ENCODE assay signal across 8 cellular contexts in the genomic region with DNA sequence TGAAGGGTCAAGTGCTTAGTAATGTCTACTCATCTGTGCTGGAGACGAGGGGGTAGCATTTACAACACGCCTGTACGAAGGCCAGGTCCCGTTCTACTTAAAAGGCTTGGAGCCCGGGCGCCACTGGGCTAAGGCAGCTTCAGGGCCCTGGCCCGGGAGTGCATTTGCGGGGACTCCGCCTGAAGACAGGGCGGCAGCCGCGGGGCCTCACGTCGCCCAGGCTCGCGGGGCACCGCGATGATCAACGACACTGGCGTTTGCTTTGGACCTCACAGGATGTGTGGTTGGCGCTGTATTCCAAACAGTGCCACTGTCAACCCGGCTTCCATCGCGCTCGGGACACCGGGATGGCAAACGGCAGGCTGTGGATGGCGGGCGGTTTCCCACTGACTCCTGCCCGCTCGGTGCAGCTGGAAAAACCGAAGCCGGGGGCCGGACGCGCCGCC. TPM values are rescaled to one million over a fixed set of nuclear protein-coding genes. Genes with fewer than 3 reads are reported as not detected.
DNase-seq lines count a peak whose midpoint lies in the region; ATAC-seq and TF ChIP-seq lines count a peak whose summit lies in the region.

No MANE protein-coding gene starts in this region.

- H2BK12ac ChIP-seq in neuronal stem cell (ENCODE audit: low read length), result no peak overlapping the region

- H3K27me3 ChIP-seq in ACC112 (ENCODE audit: insufficient read depth, low read length), result no peaks in the 10 kb centered on the region
- H3K27me3 ChIP-seq in Peyer's patch, result no peaks in the 10 kb centered on the region
- H3K27me3 ChIP-seq in neuronal stem cell (ENCODE audit: control insufficient read depth in 3 of 3, insufficient read depth in 3 of 3, low read depth in 1 of 3, low read length in 3 of 3), result peaks cover 0 to 2% (median 0%) of the 10 kb centered on the region in 3 experiments

- H3K9me3 ChIP-seq in Peyer's patch (no peaks in the 10 kb centered on the region), neuronal stem cell (replicated peaks in 1 of 2; ENCODE audit: control insufficient read depth in 2 of 2, insufficient read depth in 1 of 2, low read depth in 1 of 2, low read length in 2 of 2) (no peaks in the 10 kb centered on the region)

- H3K4me3 ChIP-seq in ACC112 (ENCODE audit: low read depth, low read length) (peak overlapping the region; percentile 80), Peyer's patch (peak overlapping the region; percentile 70 to 89 (median 80)), fibroblast of villous mesenchyme (ENCODE audit: low read depth, low read length) (peak overlapping the region; percentile 77), neuronal stem cell (ENCODE audit: low read length in 2 of 2) (peak overlapping the region; percentile 67 to 97)

- no peaks in the 10 kb centered on the region for H3K36me3 ChIP-seq in ACC112 (ENCODE audit: insufficient read depth, low read length)
- H3K36me3 ChIP-seq in Peyer's patch, result no peaks in the 10 kb centered on the region
- H3K36me3 ChIP-seq in neuronal stem cell (replicated peaks in 1 of 2; ENCODE audit: control insufficient read depth in 2 of 2, insufficient read depth in 2 of 2, low read length in 2 of 2), result peaks cover 2 to 22% of the 10 kb centered on the region in 2 donors

- peaks cover 31% of the 10 kb centered on the region for H3K79me2 ChIP-seq in ACC112 (ENCODE audit: control insufficient read depth, insufficient read depth, low read length, unreplicated experiment)

- peaks cover 15% of the 10 kb centered on the region for H3K4me1 ChIP-seq in ACC112 (ENCODE audit: control insufficient read depth, insufficient read depth, low read length, unreplicated experiment)
- H3K4me1 ChIP-seq in Peyer's patch, result peaks cover 0 to 33% (median 13%) of the 10 kb centered on the region in 4 donors
- peaks cover 15 to 23% of the 10 kb centered on the region in 2 donors for H3K4me1 ChIP-seq in neuronal stem cell (ENCODE audit: control insufficient read depth in 2 of 2, insufficient read depth in 1 of 2, low read depth in 1 of 2, low read length in 2 of 2)

- H3K23ac ChIP-seq in neuronal stem cell (ENCODE audit: low read depth, low read length, poor library complexity), result peak overlapping the region; percentile 90

- peak; percentile 6 for ATAC-seq in GM18508 (IDR thresholded peaks at IDR 0.05; ENCODE audit: insufficient read depth, unreplicated experiment)
- peak; percentile 10 for ATAC-seq in HG03457 (IDR thresholded peaks at IDR 0.05; ENCODE audit: unreplicated experiment)

- H2BK5ac ChIP-seq in neuronal stem cell (ENCODE audit: low read length), result peak overlapping the region; percentile 83

- WGBS in neuronal stem cell (ENCODE audit: extremely low coverage in 2 of 2, insufficient read length in 2 of 2, insufficient replicate concordance in 1 of 2), 2 donors, result no CpG with 5 or more reads among the region's 37 CpGs

- TF ChIP-seq POLR2A in Peyer's patch (IDR thresholded peaks at IDR 0.05), result no peak

- peak overlapping the region; percentile 46 for H2BK15ac ChIP-seq in neuronal stem cell (ENCODE audit: low read length)

- H3K27ac ChIP-seq in ACC112 (ENCODE audit: low read depth, low read length) (peak overlapping the region; percentile 90), Peyer's patch (peak overlapping the region; percentile 90 to 100 (median 98)), neuronal stem cell (replicated peaks; ENCODE audit: low read length) (peak overlapping the region; percentile 98)

- H3K18ac ChIP-seq in neuronal stem cell (ENCODE audit: low read length), result peak overlapping the region; percentile 95

- peaks cover 6% of the 10 kb centered on the region for H3K79me1 ChIP-seq in neuronal stem cell (ENCODE audit: low read depth, low read length)

- H2AFZ ChIP-seq in ACC112 (ENCODE audit: low read length, unreplicated experiment), result peak overlapping the region; percentile 96
- peak overlapping the region; percentile 97 for H2AFZ ChIP-seq in neuronal stem cell (ENCODE audit: low read length)

- H3K9ac ChIP-seq in neuronal stem cell (ENCODE audit: low read depth, low read length, poor library complexity), result peak overlapping the region; percentile 89

- peak overlapping the region; percentile 92 for H3K4me2 ChIP-seq in neuronal stem cell (ENCODE audit: insufficient read depth, low read length, poor library complexity, severe bottlenecking)

- no peak overlapping the region for H4K8ac ChIP-seq in neuronal stem cell (ENCODE audit: low read depth, low read length)

- no peak overlapping the region for H2AK5ac ChIP-seq in neuronal stem cell (ENCODE audit: low read depth, low read length)

- H3K14ac ChIP-seq in neuronal stem cell (ENCODE audit: low read length), result no peak overlapping the region

- peak overlapping the region; percentile 19 for H3K4ac ChIP-seq in neuronal stem cell (ENCODE audit: low read length)

- H4K91ac ChIP-seq in neuronal stem cell (ENCODE audit: low read depth, low read length, poor library complexity), result no peak overlapping the region

- H2BK120ac ChIP-seq in neuronal stem cell (ENCODE audit: low read depth, low read length), result no peak overlapping the region

- DNase-seq in Peyer's patch (peak; percentile 53 to 80 (median 78)), fibroblast of villous mesenchyme (ENCODE audit: low read depth) (peak; percentile 52), neuronal stem cell (ENCODE audit: low spot score) (peak; percentile 51), T1000 (lab: John Stamatoyannopoulos, UW) (no peak)
- peak; percentile 84 for DNase-seq in activated effector memory CD4-positive, alpha-beta T cell treated with anti-CD3 and anti-CD28 coated beads, Interleukin-2, amount 50 U/mL, for 16 hours

- TF ChIP-seq CTCF in Peyer's patch (IDR thresholded peaks at IDR 0.05) (peak in 1 of 6 experiments; percentile 5), fibroblast of villous mesenchyme (IDR thresholded peaks at IDR 0.05; ENCODE audit: insufficient read depth, low read depth, low read length) (no peak)

RNA-seq across cellular contexts. Expression of a gene that starts 1.1 kb away (rescaled TPM):
- 10 to 100 TPM; 28.0 to 71.8 (median 44.5) TPM for total RNA-seq in Peyer's patch
- 20.0 and 23.3 TPM in 2 replicates for total RNA-seq in fibroblast of villous mesenchyme
- 27.1 TPM for polyA plus RNA-seq in neuronal stem cell (2013, experiment 1 of 2)
- 25.7 TPM for polyA plus RNA-seq in neuronal stem cell (2013, experiment 2 of 2)
